Comparison of ENCODE assay signal across 25 cellular contexts in the genomic region with DNA sequence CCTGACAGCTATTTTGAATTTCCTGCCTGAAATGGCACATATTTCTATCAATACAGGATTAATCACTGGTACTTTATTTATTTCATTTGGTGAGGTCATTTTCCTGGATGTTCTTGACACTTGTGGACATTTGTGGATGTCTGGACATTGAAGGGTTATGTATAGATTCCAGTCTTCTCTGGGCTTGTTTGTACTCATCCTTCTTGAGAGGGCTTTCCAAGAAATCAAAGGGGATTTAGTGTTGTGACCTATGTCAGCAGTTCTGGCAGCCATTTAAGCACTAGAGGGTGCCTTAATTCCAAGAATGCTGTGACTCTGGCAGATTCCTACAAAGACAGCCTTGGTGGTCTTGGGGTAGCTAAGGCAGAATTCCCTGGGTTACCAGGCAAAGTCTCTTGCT.
DNase-seq lines count a peak whose midpoint lies in the region; ATAC-seq, FAIRE-seq and TF ChIP-seq lines count a peak whose summit lies in the region.
"Had no signal": no experiment of that assay in that cellular context is flagged by ENCODE, and none has a peak within 500 bp of the region (broad histone marks: within the 10 kb centered on the region; RNA-seq: fewer than 3 reads in every experiment).

No MANE protein-coding gene starts in this region.

- peaks cover 25% of the 10 kb centered on the region for H3K36me3 Mint-ChIP-seq in WTC11
- H3K36me3 Mint-ChIP-seq in activated naive CD8-positive, alpha-beta T cell treated with anti-CD3 and anti-CD28 coated beads, Interleukin-2, amount 50 U/mL, for 24 hours (ENCODE audit: low read depth), result no peaks in the 10 kb centered on the region
- H3K36me3 Mint-ChIP-seq: CD14-positive monocyte; CD8-positive, alpha-beta memory T cell had no signal

- CTCF ChIA-PET in A673 (lab: Charles Lee), result no interaction called here
- CTCF ChIA-PET in WTC11 (lab: Charles Lee), result no interaction called here

- H3K9me3 ChIP-seq in A673 (ENCODE audit: low read depth, low read length, poor library complexity, severe bottlenecking) (no peaks in the 10 kb centered on the region), iPS DF 6.9 (ENCODE audit: control insufficient read depth, insufficient read depth, low read length) (no peaks in the 10 kb centered on the region)
- H3K9me3 ChIP-seq: BE2C had no signal

- H3K4me3 Mint-ChIP-seq in WTC11, result no peak overlapping the region
- no peak overlapping the region for H3K4me3 Mint-ChIP-seq in activated naive CD8-positive, alpha-beta T cell treated with anti-CD3 and anti-CD28 coated beads, Interleukin-2, amount 50 U/mL, for 24 hours
- H3K4me3 Mint-ChIP-seq: CD14-positive monocyte; CD4-positive, alpha-beta T cell; CD8-positive, alpha-beta memory T cell; H9; HFFc6 had no signal

- POLR2A ChIA-PET in A673 (lab: Charles Lee; ENCODE audit: low non-redundant PET), result no interaction called here
- POLR2A ChIA-PET in WTC11 (lab: Charles Lee), result no interaction called here

- no peak for FAIRE-seq in HTR-8/SVneo (lab: Jason Lieb, UNC)
- FAIRE-seq: A204.1, GM12891, GM18507 had no signal

- H3K4me1 ChIP-seq in A673 (ENCODE audit: insufficient read depth, low read length, poor library complexity, severe bottlenecking) (no peaks in the 10 kb centered on the region), iPS DF 6.9 (ENCODE audit: control insufficient read depth, insufficient read depth, low read length) (no peaks in the 10 kb centered on the region)
- H3K4me1 ChIP-seq: BE2C; BLaER1 treated with 17β-estradiol and CSF1 and Interleukin-3, amounts not matched to agents 10 nM and 100 nM had no signal

- intact Hi-C loops in A673 (cut with micrococcal nuclease; ENCODE audit: unreplicated experiment), result no loop called here

- H3K4me1 Mint-ChIP-seq in WTC11, result no peaks in the 10 kb centered on the region
- H3K4me1 Mint-ChIP-seq in activated naive CD8-positive, alpha-beta T cell treated with anti-CD3 and anti-CD28 coated beads, Interleukin-2, amount 50 U/mL, for 24 hours, result no peaks in the 10 kb centered on the region
- H3K4me1 Mint-ChIP-seq: CD14-positive monocyte; CD8-positive, alpha-beta memory T cell; H9 had no signal

- no peak for TF ChIP-seq POLR2A in NB4 (IDR thresholded peaks at IDR 0.05; ENCODE audit: extremely low read depth, insufficient read length)

- no peak overlapping the region for H3K27ac Mint-ChIP-seq in WTC11
- no peak overlapping the region for H3K27ac Mint-ChIP-seq in activated naive CD8-positive, alpha-beta T cell treated with anti-CD3 and anti-CD28 coated beads, Interleukin-2, amount 50 U/mL, for 24 hours
- H3K27ac Mint-ChIP-seq: CD14-positive monocyte; CD4-positive, alpha-beta T cell; CD8-positive, alpha-beta memory T cell; H9; HFFc6 had no signal

- ATAC-seq in WTC11 (no peak), GM21619 (IDR thresholded peaks at IDR 0.05; ENCODE audit: unreplicated experiment) (no peak)
- no peak for ATAC-seq in activated naive CD8-positive, alpha-beta T cell treated with anti-CD3 and anti-CD28 coated beads, Interleukin-2, amount 50 U/mL, for 24 hours
- ATAC-seq: HCT116 had no signal

- H3K36me3 ChIP-seq in A673 (ENCODE audit: insufficient read depth, low read length, poor library complexity, severe bottlenecking) (no peaks in the 10 kb centered on the region), iPS DF 6.9 (ENCODE audit: control insufficient read depth, insufficient read depth, low read length) (no peaks in the 10 kb centered on the region)
- H3K36me3 ChIP-seq: BE2C; BLaER1 treated with 17β-estradiol and CSF1 and Interleukin-3, amounts not matched to agents 10 nM and 100 nM had no signal

- no TSS peak for BruUV-seq in A673 (replicated peaks; lab: Mats Ljungman, UMichigan)

- no peaks in the 10 kb centered on the region for H3K27me3 ChIP-seq in A673 (replicated peaks; ENCODE audit: insufficient read depth, low read depth, low read length, poor library complexity)
- no peaks in the 10 kb centered on the region for H3K27me3 ChIP-seq in iPS DF 6.9 (ENCODE audit: control insufficient read depth, insufficient read depth, low read length)
- H3K27me3 ChIP-seq: BE2C; BLaER1 treated with 17β-estradiol and CSF1 and Interleukin-3, amounts not matched to agents 10 nM and 100 nM had no signal

- DNase-seq in A673 (ENCODE audit: low spot score) (peak; percentile 10), NB4 (ENCODE audit: low read depth) (peak; percentile 1), WTC11 (ENCODE audit: low spot score) (no peak), iPS DF 6.9 (ENCODE audit: low read depth, low spot score) (peak; percentile 1), HTR-8/SVneo (ENCODE audit: insufficient read length, low spot score) (no peak), HPDE6-E6E7 (ENCODE audit: extremely low spot score) (no peak)
- DNase-seq in activated naive CD8-positive, alpha-beta T cell treated with anti-CD3 and anti-CD28 coated beads, Interleukin-2, amount 50 U/mL, for 24 hours, result no peak
- DNase-seq: ACHN; AML-193; BE2C; CD4-positive, alpha-beta T cell; CD8-positive, alpha-beta memory T cell; DMS53; DMS79 treated with DMSO at 0.1 percent for 48 hours; GF-D8; H9; HFFc6 had no signal

- no peak overlapping the region for H3K4me3 ChIP-seq in A673 (ENCODE audit: low read depth, low read length, poor library complexity, severe bottlenecking)
- no peak overlapping the region for H3K4me3 ChIP-seq in NB4 (ENCODE audit: low read depth, low read length)
- H3K4me3 ChIP-seq in iPS DF 6.9 (ENCODE audit: low read length), result no peak overlapping the region
- H3K4me3 ChIP-seq: BLaER1 treated with 17β-estradiol and CSF1 and Interleukin-3, amounts not matched to agents 10 nM and 100 nM had no signal

- H3K27ac ChIP-seq in A673 (ENCODE audit: low read depth, low read length, poor library complexity, severe bottlenecking) (no peak overlapping the region), iPS DF 6.9 (ENCODE audit: low read length) (no peak overlapping the region)
- H3K27ac ChIP-seq: 22Rv1; BLaER1 treated with 17β-estradiol and CSF1 and Interleukin-3, amounts not matched to agents 10 nM and 100 nM had no signal

- peaks cover 3% of the 10 kb centered on the region for H3K9me3 Mint-ChIP-seq in WTC11
- H3K9me3 Mint-ChIP-seq in activated naive CD8-positive, alpha-beta T cell treated with anti-CD3 and anti-CD28 coated beads, Interleukin-2, amount 50 U/mL, for 24 hours, result no peaks in the 10 kb centered on the region

- 0 out of 2 replicates have a peak, but pooled peaks have one; percentile 19 for TF ChIP-seq CTCF in A673 (conservative IDR thresholded peaks at IDR 0.05; ENCODE audit: low read depth, low read length)
- no peak for TF ChIP-seq CTCF in NB4 (IDR thresholded peaks at IDR 0.05; ENCODE audit: low read depth, low read length)
- TF ChIP-seq CTCF in WTC11 (IDR thresholded peaks at IDR 0.05), result no peak

- H3K27me3 Mint-ChIP-seq in WTC11 (ENCODE audit: low read depth), result no peaks in the 10 kb centered on the region; the same call in 1 of the 2 replicates
- no peaks in the 10 kb centered on the region for H3K27me3 Mint-ChIP-seq in activated naive CD8-positive, alpha-beta T cell treated with anti-CD3 and anti-CD28 coated beads, Interleukin-2, amount 50 U/mL, for 24 hours
- H3K27me3 Mint-ChIP-seq: CD4-positive, alpha-beta T cell; CD8-positive, alpha-beta memory T cell had no signal

TF ChIP-seq in WTC11, 78 proteins besides CTCF, POLR2A, EP300 and RAD21:
- TF ChIP-seq, protein P1, sequence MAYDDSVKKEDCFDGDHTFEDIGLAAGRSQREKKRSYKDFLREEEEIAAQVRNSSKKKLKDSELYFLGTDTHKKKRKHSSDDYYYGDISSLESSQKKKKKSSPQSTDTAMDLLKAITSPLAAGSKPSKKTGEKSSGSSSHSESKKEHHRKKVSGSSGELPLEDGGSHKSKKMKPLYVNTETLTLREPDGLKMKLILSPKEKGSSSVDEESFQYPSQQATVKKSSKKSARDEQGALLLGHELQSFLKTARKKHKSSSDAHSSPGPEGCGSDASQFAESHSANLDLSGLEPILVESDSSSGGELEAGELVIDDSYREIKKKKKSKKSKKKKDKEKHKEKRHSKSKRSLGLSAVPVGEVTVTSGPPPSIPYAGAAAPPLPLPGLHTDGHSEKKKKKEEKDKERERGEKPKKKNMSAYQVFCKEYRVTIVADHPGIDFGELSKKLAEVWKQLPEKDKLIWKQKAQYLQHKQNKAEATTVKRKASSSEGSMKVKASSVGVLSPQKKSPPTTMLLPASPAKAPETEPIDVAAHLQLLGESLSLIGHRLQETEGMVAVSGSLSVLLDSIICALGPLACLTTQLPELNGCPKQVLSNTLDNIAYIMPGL (CRISPR knock-in tag; IDR thresholded peaks at IDR 0.05), result no peak
- TF ChIP-seq, protein P2, sequence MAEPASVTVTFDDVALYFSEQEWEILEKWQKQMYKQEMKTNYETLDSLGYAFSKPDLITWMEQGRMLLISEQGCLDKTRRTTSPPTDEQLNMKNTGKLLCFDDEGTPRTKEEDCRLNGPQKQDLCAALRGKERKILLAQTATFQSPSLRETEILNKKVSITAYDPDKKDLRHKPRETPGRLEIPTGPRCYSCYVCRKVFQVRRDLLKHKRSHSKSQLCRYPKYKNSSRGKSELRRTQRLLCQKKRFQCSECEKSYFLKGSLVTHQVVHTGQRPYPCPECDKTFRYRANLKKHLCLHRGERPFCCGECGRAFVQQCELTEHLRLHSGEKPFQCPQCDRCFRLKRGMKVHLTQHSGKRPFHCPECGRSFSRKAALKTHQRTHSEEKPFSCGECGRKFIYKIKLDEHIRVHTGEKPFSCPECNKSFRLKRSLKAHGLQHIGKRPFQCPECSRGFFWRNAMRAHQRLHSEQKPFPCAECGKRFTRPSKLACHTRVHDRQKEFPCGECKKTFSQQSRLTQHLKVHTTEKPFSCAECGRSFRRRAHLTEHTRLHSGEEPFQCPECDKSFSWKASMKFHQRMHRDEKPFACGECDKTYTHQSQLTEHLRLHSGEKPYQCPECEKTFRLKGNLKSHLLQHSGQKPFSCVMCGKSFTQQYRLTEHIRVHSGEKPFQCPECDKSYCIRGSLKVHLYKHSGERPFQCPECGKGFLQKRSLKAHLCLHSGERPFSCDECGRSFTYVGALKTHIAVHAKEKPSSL (CRISPR knock-in tag; conservative IDR thresholded peaks at IDR 0.05), result peak; percentile 99

Comparison
In these comparisons a context has a peak if more than half of its experiments do, and no peak if none do; other contexts are left out.
1. DNase-seq: peak in A673 (single experiment), NB4 (single experiment) and iPS DF 6.9 (single experiment); none in WTC11 (single experiment), HTR-8/SVneo (single experiment), activated naive CD8-positive, alpha-beta T cell treated with anti-CD3 and anti-CD28 coated beads, Interleukin-2, amount 50 U/mL, for 24 hours (single experiment) and HPDE6-E6E7 (single experiment).